ENCODE assay signal across 1 cellular context in the genomic region with DNA sequence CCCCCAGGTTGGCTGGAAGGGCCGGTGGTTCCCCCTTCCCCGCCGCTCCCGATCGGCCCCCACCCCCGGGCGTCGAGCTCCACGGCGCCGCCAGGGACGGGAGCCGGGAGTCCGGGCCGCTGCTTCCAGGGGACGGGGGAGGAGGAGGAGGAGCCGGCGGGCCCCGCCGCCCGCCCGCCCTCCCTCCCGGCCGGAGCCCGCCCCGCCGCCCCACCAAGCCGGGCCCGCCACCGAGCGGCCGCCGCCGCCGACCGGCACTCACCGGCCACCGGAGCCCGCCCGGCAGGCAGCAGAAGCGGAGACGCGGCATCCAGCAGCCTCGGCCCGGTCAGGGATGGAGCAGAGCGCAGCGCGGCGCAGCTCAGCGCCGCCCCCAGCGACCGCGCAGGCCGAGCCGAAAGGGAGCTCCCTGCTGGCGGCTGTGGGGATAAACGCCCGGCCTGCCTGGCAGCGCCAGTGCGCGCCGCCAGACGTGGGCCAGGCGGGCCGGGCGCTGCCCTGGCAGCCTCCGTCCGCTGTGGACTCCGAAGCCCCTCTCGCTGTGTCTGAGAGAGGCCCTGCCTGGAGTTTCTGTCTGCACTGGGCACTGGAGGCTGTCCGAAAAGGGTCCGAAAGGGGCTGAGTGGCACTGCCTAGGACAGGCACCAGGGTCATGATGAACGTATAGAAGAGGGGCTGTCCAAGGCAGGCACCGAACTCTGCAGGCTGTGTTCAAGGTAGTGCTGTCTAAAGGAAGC.
TF ChIP-seq lines count a peak whose summit lies in the region.

MYO18A (minus strand) TSS at position 348 of the 737 bp plus-strand sequence. CDS start 13,458 bp downstream, outside the sequence.

TF ChIP-seq in HepG2, 621 proteins besides CTCF, POLR2A, EP300 and RAD21 (continued from another document and continues in another):
- TF ChIP-seq ZNF780A (CRISPR knock-in tag; IDR thresholded peaks at IDR 0.05) (no peak), ZNF138 (CRISPR knock-in tag; IDR thresholded peaks at IDR 0.05; ENCODE audit: low read depth) (no peak), ZNF207 (IDR thresholded peaks at IDR 0.05; ENCODE audit: borderline replicate concordance) (no peak), ZNF317 (CRISPR knock-in tag; IDR thresholded peaks at IDR 0.05) (no peak), ZNF589 (CRISPR knock-in tag; conservative IDR thresholded peaks at IDR 0.05) (no peak), MXI1 (IDR thresholded peaks at IDR 0.05; ENCODE audit: borderline replicate concordance, low read depth, low read length) (peak; percentile 73; the same call in 1 of the 3 replicates), SMAD3 (CRISPR knock-in tag; IDR thresholded peaks at IDR 0.05) (0 out of 2 replicates have a peak, but pooled peaks have one; percentile 20), ZNF83 (CRISPR knock-in tag; IDR thresholded peaks at IDR 0.05; ENCODE audit: borderline replicate concordance) (no peak), TFAP4 (IDR thresholded peaks at IDR 0.05; ENCODE audit: borderline replicate concordance, low read depth) (no peak), RFXANK (CRISPR knock-in tag; IDR thresholded peaks at IDR 0.05) (no peak), MIER2 (CRISPR knock-in tag; IDR thresholded peaks at IDR 0.05) (no peak), PBX2 (CRISPR knock-in tag; IDR thresholded peaks at IDR 0.05) (no peak), ZNF570 (CRISPR knock-in tag; IDR thresholded peaks at IDR 0.05; ENCODE audit: borderline replicate concordance) (no peak), MXD4 (CRISPR knock-in tag; IDR thresholded peaks at IDR 0.05) (0 out of 2 replicates have a peak, but pooled peaks have one; percentile 18), BORCS8-MEF2B (CRISPR knock-in tag; IDR thresholded peaks at IDR 0.05) (no peak), ZNF550 (CRISPR knock-in tag; IDR thresholded peaks at IDR 0.05; ENCODE audit: borderline replicate concordance) (no peak), MAFF (IDR thresholded peaks at IDR 0.05; ENCODE audit: low read depth, low read length) (no peak), ZNF354B (CRISPR knock-in tag; IDR thresholded peaks at IDR 0.05) (no peak), PAX8 (CRISPR knock-in tag; IDR thresholded peaks at IDR 0.05; ENCODE audit: borderline replicate concordance) (no peak), EEA1 (CRISPR knock-in tag; IDR thresholded peaks at IDR 0.05; ENCODE audit: borderline replicate concordance) (no peak), ISL2 (CRISPR knock-in tag; IDR thresholded peaks at IDR 0.05) (no peak), ZNF761 (CRISPR knock-in tag; conservative IDR thresholded peaks at IDR 0.05) (no peak; the same call in 1 of the 2 replicates), ZNF136 (CRISPR knock-in tag; IDR thresholded peaks at IDR 0.05; ENCODE audit: low read depth) (no peak), ZNF776 (CRISPR knock-in tag; IDR thresholded peaks at IDR 0.05) (no peak), GZF1 (CRISPR knock-in tag; IDR thresholded peaks at IDR 0.05) (no peak), PCBP2 (optimal IDR thresholded peaks at IDR 0.05; ENCODE audit: low read depth, low read length, poor library complexity, severe bottlenecking) (no peak), KAT7 (CRISPR knock-in tag; IDR thresholded peaks at IDR 0.05; ENCODE audit: borderline replicate concordance) (no peak), MXD3 (CRISPR knock-in tag; IDR thresholded peaks at IDR 0.05) (no peak), CBX5 (CRISPR knock-in tag; IDR thresholded peaks at IDR 0.05; ENCODE audit: borderline replicate concordance) (no peak), SNAI1 (CRISPR knock-in tag; IDR thresholded peaks at IDR 0.05; ENCODE audit: borderline replicate concordance) (no peak), SNRNP70 (IDR thresholded peaks at IDR 0.05; ENCODE audit: low read depth, low read length) (no peak), RBAK (CRISPR knock-in tag; IDR thresholded peaks at IDR 0.05) (no peak), ZNF580 (CRISPR knock-in tag; IDR thresholded peaks at IDR 0.05; ENCODE audit: borderline replicate concordance, low read depth) (peak; percentile 55; the same call in 1 of the 2 replicates), RFXAP (CRISPR knock-in tag; IDR thresholded peaks at IDR 0.05; ENCODE audit: borderline replicate concordance) (peak; percentile 53; the same call in 1 of the 2 replicates), RFX3 (CRISPR knock-in tag; IDR thresholded peaks at IDR 0.05) (no peak), SIX1 (CRISPR knock-in tag; IDR thresholded peaks at IDR 0.05; ENCODE audit: borderline replicate concordance) (no peak)
- TF ChIP-seq, protein P1, sequence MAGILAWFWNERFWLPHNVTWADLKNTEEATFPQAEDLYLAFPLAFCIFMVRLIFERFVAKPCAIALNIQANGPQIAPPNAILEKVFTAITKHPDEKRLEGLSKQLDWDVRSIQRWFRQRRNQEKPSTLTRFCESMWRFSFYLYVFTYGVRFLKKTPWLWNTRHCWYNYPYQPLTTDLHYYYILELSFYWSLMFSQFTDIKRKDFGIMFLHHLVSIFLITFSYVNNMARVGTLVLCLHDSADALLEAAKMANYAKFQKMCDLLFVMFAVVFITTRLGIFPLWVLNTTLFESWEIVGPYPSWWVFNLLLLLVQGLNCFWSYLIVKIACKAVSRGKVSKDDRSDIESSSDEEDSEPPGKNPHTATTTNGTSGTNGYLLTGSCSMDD (CRISPR knock-in tag; IDR thresholded peaks at IDR 0.05): no peak
- TF ChIP-seq, protein P2, sequence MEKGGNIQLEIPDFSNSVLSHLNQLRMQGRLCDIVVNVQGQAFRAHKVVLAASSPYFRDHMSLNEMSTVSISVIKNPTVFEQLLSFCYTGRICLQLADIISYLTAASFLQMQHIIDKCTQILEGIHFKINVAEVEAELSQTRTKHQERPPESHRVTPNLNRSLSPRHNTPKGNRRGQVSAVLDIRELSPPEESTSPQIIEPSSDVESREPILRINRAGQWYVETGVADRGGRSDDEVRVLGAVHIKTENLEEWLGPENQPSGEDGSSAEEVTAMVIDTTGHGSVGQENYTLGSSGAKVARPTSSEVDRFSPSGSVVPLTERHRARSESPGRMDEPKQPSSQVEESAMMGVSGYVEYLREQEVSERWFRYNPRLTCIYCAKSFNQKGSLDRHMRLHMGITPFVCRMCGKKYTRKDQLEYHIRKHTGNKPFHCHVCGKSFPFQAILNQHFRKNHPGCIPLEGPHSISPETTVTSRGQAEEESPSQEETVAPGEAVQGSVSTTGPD (CRISPR knock-in tag; IDR thresholded peaks at IDR 0.05): no peak
- TF ChIP-seq, protein P3, sequence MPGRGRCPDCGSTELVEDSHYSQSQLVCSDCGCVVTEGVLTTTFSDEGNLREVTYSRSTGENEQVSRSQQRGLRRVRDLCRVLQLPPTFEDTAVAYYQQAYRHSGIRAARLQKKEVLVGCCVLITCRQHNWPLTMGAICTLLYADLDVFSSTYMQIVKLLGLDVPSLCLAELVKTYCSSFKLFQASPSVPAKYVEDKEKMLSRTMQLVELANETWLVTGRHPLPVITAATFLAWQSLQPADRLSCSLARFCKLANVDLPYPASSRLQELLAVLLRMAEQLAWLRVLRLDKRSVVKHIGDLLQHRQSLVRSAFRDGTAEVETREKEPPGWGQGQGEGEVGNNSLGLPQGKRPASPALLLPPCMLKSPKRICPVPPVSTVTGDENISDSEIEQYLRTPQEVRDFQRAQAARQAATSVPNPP (CRISPR knock-in tag; IDR thresholded peaks at IDR 0.05): no peak
- TF ChIP-seq, protein P4, sequence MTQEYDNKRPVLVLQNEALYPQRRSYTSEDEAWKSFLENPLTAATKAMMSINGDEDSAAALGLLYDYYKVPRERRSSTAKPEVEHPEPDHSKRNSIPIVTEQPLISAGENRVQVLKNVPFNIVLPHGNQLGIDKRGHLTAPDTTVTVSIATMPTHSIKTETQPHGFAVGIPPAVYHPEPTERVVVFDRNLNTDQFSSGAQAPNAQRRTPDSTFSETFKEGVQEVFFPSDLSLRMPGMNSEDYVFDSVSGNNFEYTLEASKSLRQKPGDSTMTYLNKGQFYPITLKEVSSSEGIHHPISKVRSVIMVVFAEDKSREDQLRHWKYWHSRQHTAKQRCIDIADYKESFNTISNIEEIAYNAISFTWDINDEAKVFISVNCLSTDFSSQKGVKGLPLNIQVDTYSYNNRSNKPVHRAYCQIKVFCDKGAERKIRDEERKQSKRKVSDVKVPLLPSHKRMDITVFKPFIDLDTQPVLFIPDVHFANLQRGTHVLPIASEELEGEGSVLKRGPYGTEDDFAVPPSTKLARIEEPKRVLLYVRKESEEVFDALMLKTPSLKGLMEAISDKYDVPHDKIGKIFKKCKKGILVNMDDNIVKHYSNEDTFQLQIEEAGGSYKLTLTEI (CRISPR knock-in tag; conservative IDR thresholded peaks at IDR 0.05): no peak
- TF ChIP-seq, protein P5, sequence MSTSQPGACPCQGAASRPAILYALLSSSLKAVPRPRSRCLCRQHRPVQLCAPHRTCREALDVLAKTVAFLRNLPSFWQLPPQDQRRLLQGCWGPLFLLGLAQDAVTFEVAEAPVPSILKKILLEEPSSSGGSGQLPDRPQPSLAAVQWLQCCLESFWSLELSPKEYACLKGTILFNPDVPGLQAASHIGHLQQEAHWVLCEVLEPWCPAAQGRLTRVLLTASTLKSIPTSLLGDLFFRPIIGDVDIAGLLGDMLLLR (CRISPR knock-in tag; IDR thresholded peaks at IDR 0.05): no peak
- TF ChIP-seq, protein P6, sequence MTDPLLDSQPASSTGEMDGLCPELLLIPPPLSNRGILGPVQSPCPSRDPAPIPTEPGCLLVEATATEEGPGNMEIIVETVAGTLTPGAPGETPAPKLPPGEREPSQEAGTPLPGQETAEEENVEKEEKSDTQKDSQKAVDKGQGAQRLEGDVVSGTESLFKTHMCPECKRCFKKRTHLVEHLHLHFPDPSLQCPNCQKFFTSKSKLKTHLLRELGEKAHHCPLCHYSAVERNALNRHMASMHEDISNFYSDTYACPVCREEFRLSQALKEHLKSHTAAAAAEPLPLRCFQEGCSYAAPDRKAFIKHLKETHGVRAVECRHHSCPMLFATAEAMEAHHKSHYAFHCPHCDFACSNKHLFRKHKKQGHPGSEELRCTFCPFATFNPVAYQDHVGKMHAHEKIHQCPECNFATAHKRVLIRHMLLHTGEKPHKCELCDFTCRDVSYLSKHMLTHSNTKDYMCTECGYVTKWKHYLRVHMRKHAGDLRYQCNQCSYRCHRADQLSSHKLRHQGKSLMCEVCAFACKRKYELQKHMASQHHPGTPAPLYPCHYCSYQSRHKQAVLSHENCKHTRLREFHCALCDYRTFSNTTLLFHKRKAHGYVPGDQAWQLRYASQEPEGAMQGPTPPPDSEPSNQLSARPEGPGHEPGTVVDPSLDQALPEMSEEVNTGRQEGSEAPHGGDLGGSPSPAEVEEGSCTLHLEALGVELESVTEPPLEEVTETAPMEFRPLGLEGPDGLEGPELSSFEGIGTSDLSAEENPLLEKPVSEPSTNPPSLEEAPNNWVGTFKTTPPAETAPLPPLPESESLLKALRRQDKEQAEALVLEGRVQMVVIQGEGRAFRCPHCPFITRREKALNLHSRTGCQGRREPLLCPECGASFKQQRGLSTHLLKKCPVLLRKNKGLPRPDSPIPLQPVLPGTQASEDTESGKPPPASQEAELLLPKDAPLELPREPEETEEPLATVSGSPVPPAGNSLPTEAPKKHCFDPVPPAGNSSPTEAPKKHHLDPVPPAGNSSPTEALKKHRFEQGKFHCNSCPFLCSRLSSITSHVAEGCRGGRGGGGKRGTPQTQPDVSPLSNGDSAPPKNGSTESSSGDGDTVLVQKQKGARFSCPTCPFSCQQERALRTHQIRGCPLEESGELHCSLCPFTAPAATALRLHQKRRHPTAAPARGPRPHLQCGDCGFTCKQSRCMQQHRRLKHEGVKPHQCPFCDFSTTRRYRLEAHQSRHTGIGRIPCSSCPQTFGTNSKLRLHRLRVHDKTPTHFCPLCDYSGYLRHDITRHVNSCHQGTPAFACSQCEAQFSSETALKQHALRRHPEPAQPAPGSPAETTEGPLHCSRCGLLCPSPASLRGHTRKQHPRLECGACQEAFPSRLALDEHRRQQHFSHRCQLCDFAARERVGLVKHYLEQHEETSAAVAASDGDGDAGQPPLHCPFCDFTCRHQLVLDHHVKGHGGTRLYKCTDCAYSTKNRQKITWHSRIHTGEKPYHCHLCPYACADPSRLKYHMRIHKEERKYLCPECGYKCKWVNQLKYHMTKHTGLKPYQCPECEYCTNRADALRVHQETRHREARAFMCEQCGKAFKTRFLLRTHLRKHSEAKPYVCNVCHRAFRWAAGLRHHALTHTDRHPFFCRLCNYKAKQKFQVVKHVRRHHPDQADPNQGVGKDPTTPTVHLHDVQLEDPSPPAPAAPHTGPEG (CRISPR knock-in tag; IDR thresholded peaks at IDR 0.05): no peak
- TF ChIP-seq, protein P7, sequence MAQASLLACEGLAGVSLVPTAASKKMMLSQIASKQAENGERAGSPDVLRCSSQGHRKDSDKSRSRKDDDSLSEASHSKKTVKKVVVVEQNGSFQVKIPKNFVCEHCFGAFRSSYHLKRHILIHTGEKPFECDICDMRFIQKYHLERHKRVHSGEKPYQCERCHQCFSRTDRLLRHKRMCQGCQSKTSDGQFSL (CRISPR knock-in tag; IDR thresholded peaks at IDR 0.05): no peak
- TF ChIP-seq, protein P8, sequence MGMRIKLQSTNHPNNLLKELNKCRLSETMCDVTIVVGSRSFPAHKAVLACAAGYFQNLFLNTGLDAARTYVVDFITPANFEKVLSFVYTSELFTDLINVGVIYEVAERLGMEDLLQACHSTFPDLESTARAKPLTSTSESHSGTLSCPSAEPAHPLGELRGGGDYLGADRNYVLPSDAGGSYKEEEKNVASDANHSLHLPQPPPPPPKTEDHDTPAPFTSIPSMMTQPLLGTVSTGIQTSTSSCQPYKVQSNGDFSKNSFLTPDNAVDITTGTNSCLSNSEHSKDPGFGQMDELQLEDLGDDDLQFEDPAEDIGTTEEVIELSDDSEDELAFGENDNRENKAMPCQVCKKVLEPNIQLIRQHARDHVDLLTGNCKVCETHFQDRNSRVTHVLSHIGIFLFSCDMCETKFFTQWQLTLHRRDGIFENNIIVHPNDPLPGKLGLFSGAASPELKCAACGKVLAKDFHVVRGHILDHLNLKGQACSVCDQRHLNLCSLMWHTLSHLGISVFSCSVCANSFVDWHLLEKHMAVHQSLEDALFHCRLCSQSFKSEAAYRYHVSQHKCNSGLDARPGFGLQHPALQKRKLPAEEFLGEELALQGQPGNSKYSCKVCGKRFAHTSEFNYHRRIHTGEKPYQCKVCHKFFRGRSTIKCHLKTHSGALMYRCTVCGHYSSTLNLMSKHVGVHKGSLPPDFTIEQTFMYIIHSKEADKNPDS (CRISPR knock-in tag; IDR thresholded peaks at IDR 0.05): 0 out of 2 replicates have a peak, but pooled peaks have one; percentile 36
